23 cellular contexts compared by ENCODE assay signal in genomic region chr12:75831413-75831812, GRCh38.
DNase-seq lines count a peak whose midpoint lies in the region; ATAC-seq and TF ChIP-seq lines count a peak whose summit lies in the region.
"Had no signal": no experiment of that assay in that cellular context is flagged by ENCODE, and none has a peak within 500 bp of the region (broad histone marks: within the 10 kb centered on the region; RNA-seq: fewer than 3 reads in every experiment).

No MANE protein-coding gene starts in this region.

- no peak overlapping the region for H3K4me3 ChIP-seq in SK-N-SH (ENCODE audit: low read depth in 2 of 2, low read length in 1 of 2)
- no peak overlapping the region for H3K4me3 ChIP-seq in cardiac muscle cell
- H3K4me3 ChIP-seq in osteoblast (ENCODE audit: insufficient read depth, low read length): no peak overlapping the region
- H3K4me3 ChIP-seq in CD8-positive, alpha-beta memory T cell (ENCODE audit: low read length): no peak overlapping the region
- H3K4me3 ChIP-seq: uterus had no signal

- H3K4me2 ChIP-seq in SK-N-SH (no peak overlapping the region), osteoblast (ENCODE audit: insufficient read depth, low read length) (no peak overlapping the region)

- DNase-seq in SK-N-SH (no peak), RKO (ENCODE audit: low spot score) (peak; percentile 77), cardiac muscle cell (ENCODE audit: low read depth in 1 of 2, low spot score in 1 of 2) (peak; percentile 28 to 50), osteoblast (ENCODE audit: insufficient read length, low spot score, missing footprints) (no peak)
- DNase-seq in CD8-positive, alpha-beta memory T cell: no peak
- no peak for DNase-seq in activated CD8-positive, alpha-beta T cell treated with anti-CD3 and anti-CD28 coated beads, Interleukin-2, amount 10 ng/mL, durations not matched to agents 7 days and 5 days
- no peak for DNase-seq in activated naive CD4-positive, alpha-beta T cell treated with anti-CD3 and anti-CD28 coated beads for 36 hours
- DNase-seq: activated CD8-positive, alpha-beta memory T cell treated with anti-CD3 and anti-CD28 coated beads for 24 hours; activated naive CD8-positive, alpha-beta T cell treated with anti-CD3 and anti-CD28 coated beads for 36 hours; CD4-positive, alpha-beta T cell; cortex of kidney; DMS79; NCI-H2081 treated with DMSO at 0.1 percent for 48 hours; NCI-H774; PC-3; retina; T-helper 9 cell; uterus had no signal

- ATAC-seq in SK-N-SH treated with all-trans-retinoic acid at 6 μM for 48 hours: no peak
- no peak for ATAC-seq in activated CD8-positive, alpha-beta T cell treated with anti-CD3 and anti-CD28 coated beads, Interleukin-2, amount 10 ng/mL, durations not matched to agents 7 days and 5 days
- ATAC-seq: activated CD4-positive, CD25-positive, alpha-beta regulatory T cell treated with anti-CD3 and anti-CD28 coated beads, Interleukin-2, amount 50 U/mL, for 24 hours; PC-3 had no signal

- H4K20me1 ChIP-seq in SK-N-SH (ENCODE audit: insufficient read depth) (no peaks in the 10 kb centered on the region), osteoblast (ENCODE audit: insufficient read depth, low read length) (no peaks in the 10 kb centered on the region)

- H3K4me3 Mint-ChIP-seq in CD8-positive, alpha-beta memory T cell: no peak overlapping the region
- no peak overlapping the region for H3K4me3 Mint-ChIP-seq in activated CD8-positive, alpha-beta T cell treated with anti-CD3 and anti-CD28 coated beads, Interleukin-2, amount 10 ng/mL, durations not matched to agents 7 days and 5 days
- H3K4me3 Mint-ChIP-seq in activated naive CD4-positive, alpha-beta T cell treated with anti-CD3 and anti-CD28 coated beads for 36 hours: no peak overlapping the region
- H3K4me3 Mint-ChIP-seq: activated naive CD8-positive, alpha-beta T cell treated with anti-CD3 and anti-CD28 coated beads for 36 hours; brain; CD4-positive, alpha-beta T cell had no signal

- no peak overlapping the region for H2AFZ ChIP-seq in SK-N-SH (ENCODE audit: low read depth)
- peak overlapping the region; percentile 56 for H2AFZ ChIP-seq in osteoblast (ENCODE audit: low read length)

- H3K9ac ChIP-seq in SK-N-SH: no peak overlapping the region

- no peaks in the 10 kb centered on the region for H3K9me2 ChIP-seq in SK-N-SH

- H3K36me3 ChIP-seq in SK-N-SH (replicated peaks in 1 of 2; ENCODE audit: control insufficient read depth in 1 of 2, insufficient read depth in 2 of 2, low read length in 1 of 2): no peaks in the 10 kb centered on the region
- no peaks in the 10 kb centered on the region for H3K36me3 ChIP-seq in cardiac muscle cell
- no peaks in the 10 kb centered on the region for H3K36me3 ChIP-seq in osteoblast (ENCODE audit: insufficient read depth, low read length)
- H3K36me3 ChIP-seq in CD8-positive, alpha-beta memory T cell (ENCODE audit: insufficient read depth, low read length): no peaks in the 10 kb centered on the region
- H3K36me3 ChIP-seq: neutrophil, uterus had no signal

- no peak overlapping the region for H3K27ac Mint-ChIP-seq in CD8-positive, alpha-beta memory T cell
- H3K27ac Mint-ChIP-seq in activated CD8-positive, alpha-beta T cell treated with anti-CD3 and anti-CD28 coated beads, Interleukin-2, amount 10 ng/mL, durations not matched to agents 7 days and 5 days: no peak overlapping the region
- no peak overlapping the region for H3K27ac Mint-ChIP-seq in activated naive CD4-positive, alpha-beta T cell treated with anti-CD3 and anti-CD28 coated beads for 36 hours
- H3K27ac Mint-ChIP-seq: activated naive CD8-positive, alpha-beta T cell treated with anti-CD3 and anti-CD28 coated beads for 36 hours; CD4-positive, alpha-beta T cell had no signal

- TF ChIP-seq CTCF in SK-N-SH (IDR thresholded peaks at IDR 0.05) (no peak), cardiac muscle cell (IDR thresholded peaks at IDR 0.05; ENCODE audit: low read depth, low read length) (no peak), osteoblast (IDR thresholded peaks at IDR 0.05; ENCODE audit: extremely low read depth, low read depth, low read length) (no peak)

- CTCF ChIA-PET in SK-N-SH (lab: Yijun Ruan, JAX): interaction anchor here (1.3 kb wide), 1 partner anchor 16 kb away, joined by 3 read pairs; no protein-coding TSS in a partner anchor
- CTCF ChIA-PET in CD8-positive, alpha-beta memory T cell (lab: Charles Lee): interaction anchor here (1.3 to 1.4 kb wide), 2 partner anchors 202 to 206 kb away, joined by 3 read pairs; no protein-coding TSS in a partner anchor
- CTCF ChIA-PET in activated CD8-positive, alpha-beta T cell treated with anti-CD3 and anti-CD28 coated beads, Interleukin-2, amount 10 ng/mL, durations not matched to agents 7 days and 5 days (lab: Charles Lee): interaction anchor here (1.5 kb wide), 1 partner anchor 16 kb away, joined by 3 read pairs; no protein-coding TSS in a partner anchor
- CTCF ChIA-PET in activated naive CD4-positive, alpha-beta T cell treated with anti-CD3 and anti-CD28 coated beads for 36 hours (lab: Charles Lee): no interaction called here

- H3K9me3 Mint-ChIP-seq in CD8-positive, alpha-beta memory T cell: no peaks in the 10 kb centered on the region
- no peaks in the 10 kb centered on the region for H3K9me3 Mint-ChIP-seq in activated CD8-positive, alpha-beta T cell treated with anti-CD3 and anti-CD28 coated beads, Interleukin-2, amount 10 ng/mL, durations not matched to agents 7 days and 5 days (ENCODE audit: insufficient read depth)
- no peaks in the 10 kb centered on the region for H3K9me3 Mint-ChIP-seq in activated naive CD4-positive, alpha-beta T cell treated with anti-CD3 and anti-CD28 coated beads for 36 hours
- H3K9me3 Mint-ChIP-seq: activated naive CD8-positive, alpha-beta T cell treated with anti-CD3 and anti-CD28 coated beads for 36 hours; CD4-positive, alpha-beta T cell had no signal

- 73% methylated on average over 3 of the region's 3 CpGs for WGBS in SK-N-SH (ENCODE audit: low lambda C conversion rate)

- H3K36me3 Mint-ChIP-seq in CD8-positive, alpha-beta memory T cell: no peaks in the 10 kb centered on the region
- no peaks in the 10 kb centered on the region for H3K36me3 Mint-ChIP-seq in activated CD8-positive, alpha-beta T cell treated with anti-CD3 and anti-CD28 coated beads, Interleukin-2, amount 10 ng/mL, durations not matched to agents 7 days and 5 days (ENCODE audit: low read depth)
- H3K36me3 Mint-ChIP-seq in activated naive CD4-positive, alpha-beta T cell treated with anti-CD3 and anti-CD28 coated beads for 36 hours (ENCODE audit: low read depth): no peaks in the 10 kb centered on the region
- H3K36me3 Mint-ChIP-seq: activated naive CD8-positive, alpha-beta T cell treated with anti-CD3 and anti-CD28 coated beads for 36 hours; brain had no signal

- TF ChIP-seq EP300 in SK-N-SH (IDR thresholded peaks at IDR 0.05; ENCODE audit: borderline replicate concordance in 1 of 2, low read depth in 1 of 2, low read length in 1 of 2): no peak

- H3K27ac ChIP-seq in SK-N-SH (ENCODE audit: low read depth in 2 of 2, low read length in 1 of 2) (no peak overlapping the region), cardiac muscle cell (peak overlapping the region; percentile 50), osteoblast (ENCODE audit: low read depth, low read length) (no peak overlapping the region)
- H3K27ac ChIP-seq in CD8-positive, alpha-beta memory T cell (ENCODE audit: low read depth, low read length): no peak overlapping the region
- H3K27ac ChIP-seq: HL-60, neutrophil, uterus had no signal

- H3K79me2 ChIP-seq in SK-N-SH (ENCODE audit: insufficient read depth) (no peaks in the 10 kb centered on the region), osteoblast (ENCODE audit: insufficient read depth, low read length) (no peaks in the 10 kb centered on the region)

- POLR2A ChIA-PET in SK-N-SH (lab: Yijun Ruan, JAX): no interaction called here
- POLR2A ChIA-PET in CD8-positive, alpha-beta memory T cell (lab: Charles Lee): no interaction called here
- POLR2A ChIA-PET in activated CD8-positive, alpha-beta T cell treated with anti-CD3 and anti-CD28 coated beads, Interleukin-2, amount 10 ng/mL, durations not matched to agents 7 days and 5 days (lab: Charles Lee): no interaction called here

- H3F3A ChIP-seq in SK-N-SH (replicated peaks; ENCODE audit: insufficient read depth): no peaks in the 10 kb centered on the region

- H3K4me1 ChIP-seq in SK-N-SH (ENCODE audit: control insufficient read depth in 1 of 2, insufficient read depth in 2 of 2, low read depth in 1 of 2, low read length in 1 of 2) (peaks cover 0 to 5% of the 10 kb centered on the region in 2 experiments; a peak in 2 of 4 replicates), cardiac muscle cell (ENCODE audit: low read depth) (peaks cover 4% of the 10 kb centered on the region), osteoblast (ENCODE audit: insufficient read depth, low read length) (peaks cover 4% of the 10 kb centered on the region)
- H3K4me1 ChIP-seq in CD8-positive, alpha-beta memory T cell (ENCODE audit: insufficient read depth, low read length): no peaks in the 10 kb centered on the region
- H3K4me1 ChIP-seq: uterus had no signal

- no peaks in the 10 kb centered on the region for H3K4me1 Mint-ChIP-seq in CD8-positive, alpha-beta memory T cell
- no peaks in the 10 kb centered on the region for H3K4me1 Mint-ChIP-seq in activated CD8-positive, alpha-beta T cell treated with anti-CD3 and anti-CD28 coated beads, Interleukin-2, amount 10 ng/mL, durations not matched to agents 7 days and 5 days (ENCODE audit: low read depth)
- H3K4me1 Mint-ChIP-seq in activated naive CD4-positive, alpha-beta T cell treated with anti-CD3 and anti-CD28 coated beads for 36 hours (ENCODE audit: low read depth): no peaks in the 10 kb centered on the region
- H3K4me1 Mint-ChIP-seq: activated naive CD8-positive, alpha-beta T cell treated with anti-CD3 and anti-CD28 coated beads for 36 hours had no signal

- no peak for TF ChIP-seq RAD21 in SK-N-SH (IDR thresholded peaks at IDR 0.05; ENCODE audit: low read length)

- no peaks in the 10 kb centered on the region for H3K27me3 Mint-ChIP-seq in CD8-positive, alpha-beta memory T cell
- peaks cover 12% of the 10 kb centered on the region for H3K27me3 Mint-ChIP-seq in activated CD8-positive, alpha-beta T cell treated with anti-CD3 and anti-CD28 coated beads, Interleukin-2, amount 10 ng/mL, durations not matched to agents 7 days and 5 days (ENCODE audit: low read depth)
- H3K27me3 Mint-ChIP-seq in activated naive CD4-positive, alpha-beta T cell treated with anti-CD3 and anti-CD28 coated beads for 36 hours (ENCODE audit: low read depth): peaks cover 8% of the 10 kb centered on the region
- H3K27me3 Mint-ChIP-seq: brain had no signal

- intact Hi-C loops in activated naive CD4-positive, alpha-beta T cell treated with anti-CD3 and anti-CD28 coated beads for 36 hours (cut with micrococcal nuclease): no loop called here

- H3K9me3 ChIP-seq in SK-N-SH (no peaks in the 10 kb centered on the region), cardiac muscle cell (ENCODE audit: low read depth) (no peaks in the 10 kb centered on the region), osteoblast (ENCODE audit: low read depth, low read length) (no peaks in the 10 kb centered on the region)
- no peaks in the 10 kb centered on the region for H3K9me3 ChIP-seq in CD8-positive, alpha-beta memory T cell (ENCODE audit: low read length)
- H3K9me3 ChIP-seq: neutrophil, uterus had no signal

- no peaks in the 10 kb centered on the region for H3K27me3 ChIP-seq in SK-N-SH (ENCODE audit: insufficient read depth)
- no peaks in the 10 kb centered on the region for H3K27me3 ChIP-seq in cardiac muscle cell
- no peaks in the 10 kb centered on the region for H3K27me3 ChIP-seq in osteoblast (ENCODE audit: insufficient read depth, low read length)
- no peaks in the 10 kb centered on the region for H3K27me3 ChIP-seq in CD8-positive, alpha-beta memory T cell (ENCODE audit: insufficient read depth, low read length, poor library complexity, severe bottlenecking)
- H3K27me3 ChIP-seq: neutrophil, uterus had no signal

Comparison
In these comparisons a context has a peak if more than half of its experiments do, and no peak if none do; other contexts are left out.
1. DNase-seq: peak in RKO (single experiment) and cardiac muscle cell (2 of 2); none in SK-N-SH (single experiment), osteoblast (single experiment), CD8-positive, alpha-beta memory T cell (0 of 5), activated CD8-positive, alpha-beta T cell treated with anti-CD3 and anti-CD28 coated beads, Interleukin-2, amount 10 ng/mL, durations not matched to agents 7 days and 5 days (single experiment) and activated naive CD4-positive, alpha-beta T cell treated with anti-CD3 and anti-CD28 coated beads for 36 hours (single experiment).